In the genomic region with DNA sequence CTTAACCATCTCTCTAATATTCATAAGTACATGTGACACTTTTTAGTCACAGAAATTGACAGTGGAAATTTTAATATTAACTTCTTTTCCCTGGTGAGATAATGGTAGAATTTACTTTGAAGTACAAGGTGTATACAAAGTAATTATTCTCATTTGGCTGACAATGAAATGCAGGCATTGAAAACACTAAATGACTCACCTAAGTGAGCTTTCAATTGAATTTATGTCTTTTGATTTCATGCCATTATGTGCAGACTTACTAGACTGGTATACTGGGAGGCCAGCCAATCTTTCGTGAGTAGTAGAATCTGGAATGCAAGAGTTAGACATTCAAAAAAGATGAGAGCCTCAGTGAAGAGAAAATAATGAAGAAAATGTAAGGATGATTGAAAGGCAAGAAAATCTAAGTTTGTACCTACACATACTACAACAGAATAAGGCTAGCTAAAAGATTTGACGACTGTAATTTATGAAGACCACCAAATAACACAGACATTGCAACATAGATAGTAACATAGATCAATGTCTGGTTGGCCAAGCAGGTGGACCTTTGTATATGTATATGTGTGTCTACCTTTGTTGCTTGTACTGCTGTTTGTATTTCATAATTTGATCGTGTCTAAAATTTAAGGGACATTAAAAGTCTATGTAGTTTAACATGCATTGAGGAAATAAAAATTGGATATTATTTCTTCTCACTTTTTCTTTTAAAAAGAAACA, we compare ENCODE assay signal across 12 cellular contexts.
DNase-seq lines count a peak whose midpoint lies in the region; ATAC-seq and TF ChIP-seq lines count a peak whose summit lies in the region.
"Had no signal": no experiment of that assay in that cellular context is flagged by ENCODE, and none has a peak within 500 bp of the region (broad histone marks: within the 10 kb centered on the region; RNA-seq: fewer than 3 reads in every experiment).

No MANE protein-coding gene starts in this region.

- POLR2A ChIA-PET in BJ (lab: Charles Lee): no interaction called here

- no peaks in the 10 kb centered on the region for H3K36me3 ChIP-seq in BJ (ENCODE audit: control insufficient read depth, insufficient read depth, low read length)

- DNase-seq in BJ (ENCODE audit: low read depth): peak; percentile 76
- peak; percentile 68 for DNase-seq in NCI-H2029 (lab: John Stamatoyannopoulos, UW)
- DNase-seq in T47D (ENCODE audit: low read depth in 1 of 2, low spot score in 1 of 2): peak; percentile 9 to 81
- DNase-seq in mucosa of gallbladder (ENCODE audit: low spot score): peak; percentile 37
- no peak for DNase-seq in GOT3 (lab: John Stamatoyannopoulos, UW)
- no peak for DNase-seq in DMS 273 (lab: John Stamatoyannopoulos, UW; ENCODE audit: unreplicated experiment)
- no peak for DNase-seq in stimulated activated naive B cell treated with anti-CD40 and anti-IgM and Interleukin-4, amounts not matched to agents 10 μg/mL and 1 μg/mL and 100 μg/mL, for 72 hours
- DNase-seq: activated T-cell treated with anti-CD3 and anti-CD28 coated beads, Interleukin-2, amount 50 U/mL, for 24 hours; occipital lobe; stimulated activated naive CD4-positive, alpha-beta T cell treated with Interleukin-2 at 50 U/mL for 16 hours had no signal

- peaks cover 8 to 10% of the 10 kb centered on the region in 2 donors for H3K4me1 Mint-ChIP-seq in stimulated activated naive B cell treated with anti-CD40 and anti-IgM and Interleukin-4, amounts not matched to agents 10 μg/mL and 1 μg/mL and 100 μg/mL, for 72 hours

- no peak for TF ChIP-seq CTCF in BJ (IDR thresholded peaks at IDR 0.05; ENCODE audit: insufficient read depth, low read depth, low read length)

- no peaks in the 10 kb centered on the region for H3K36me3 Mint-ChIP-seq in stimulated activated naive B cell treated with anti-CD40 and anti-IgM and Interleukin-4, amounts not matched to agents 10 μg/mL and 1 μg/mL and 100 μg/mL, for 72 hours

- H3K27me3 Mint-ChIP-seq in stimulated activated naive B cell treated with anti-CD40 and anti-IgM and Interleukin-4, amounts not matched to agents 10 μg/mL and 1 μg/mL and 100 μg/mL, for 72 hours: no peaks in the 10 kb centered on the region
- H3K27me3 Mint-ChIP-seq: activated T-cell treated with anti-CD3 and anti-CD28 coated beads, Interleukin-2, amount 50 U/mL, for 24 hours had no signal

- no peak overlapping the region for H3K27ac Mint-ChIP-seq in stimulated activated naive B cell treated with anti-CD40 and anti-IgM and Interleukin-4, amounts not matched to agents 10 μg/mL and 1 μg/mL and 100 μg/mL, for 72 hours
- H3K27ac Mint-ChIP-seq: activated T-cell treated with anti-CD3 and anti-CD28 coated beads, Interleukin-2, amount 50 U/mL, for 24 hours had no signal

- no peak overlapping the region for H3K4me3 ChIP-seq in BJ (ENCODE audit: low read depth, low read length)

- no peaks in the 10 kb centered on the region for H3K27me3 ChIP-seq in BJ (ENCODE audit: control insufficient read depth, insufficient read depth, low read length)

- H3K4me3 Mint-ChIP-seq in stimulated activated naive B cell treated with anti-CD40 and anti-IgM and Interleukin-4, amounts not matched to agents 10 μg/mL and 1 μg/mL and 100 μg/mL, for 72 hours: no peak overlapping the region
- H3K4me3 Mint-ChIP-seq: activated T-cell treated with anti-CD3 and anti-CD28 coated beads, Interleukin-2, amount 50 U/mL, for 24 hours had no signal

- CTCF ChIA-PET in BJ (lab: Yijun Ruan, JAX): interaction anchor here (1.6 kb wide), 1 partner anchor 749 kb away, joined by 3 read pairs; no protein-coding TSS in a partner anchor

- in situ Hi-C loops in T47D (cut with HindIII; ENCODE audit: low pct_unique_long_range_greater_than_20kb, low sequenced_read_pairs): no loop called here

- no peak for ATAC-seq in stimulated activated naive B cell treated with anti-CD40 and anti-IgM and Interleukin-4, amounts not matched to agents 10 μg/mL and 1 μg/mL and 100 μg/mL, for 72 hours (replicated peaks)
- no peak for ATAC-seq in HG03039 (IDR thresholded peaks at IDR 0.05; ENCODE audit: unreplicated experiment)
- ATAC-seq: Right ventricle myocardium inferior had no signal

- no peaks in the 10 kb centered on the region for H3K9me3 Mint-ChIP-seq in stimulated activated naive B cell treated with anti-CD40 and anti-IgM and Interleukin-4, amounts not matched to agents 10 μg/mL and 1 μg/mL and 100 μg/mL, for 72 hours
- H3K9me3 Mint-ChIP-seq: activated T-cell treated with anti-CD3 and anti-CD28 coated beads, Interleukin-2, amount 50 U/mL, for 24 hours had no signal

Comparison
In these comparisons a context has a peak if more than half of its experiments do, and no peak if none do; other contexts are left out.
1. DNase-seq: peak in BJ (single experiment), NCI-H2029 (single experiment), T47D (2 of 2) and mucosa of gallbladder (single experiment); none in GOT3 (single experiment), DMS 273 (single experiment) and stimulated activated naive B cell treated with anti-CD40 and anti-IgM and Interleukin-4, amounts not matched to agents 10 μg/mL and 1 μg/mL and 100 μg/mL, for 72 hours (single experiment).